In genomic region chr6:41015860-41016259, GRCh38 we compare ENCODE assay signal across 14 cellular contexts. TPM values are rescaled to one million over a fixed set of nuclear protein-coding genes. Genes with fewer than 3 reads are reported as not detected.
"Had no signal": no experiment of that assay in that cellular context is flagged by ENCODE, and none has a peak within 500 bp of the region (broad histone marks: within the 10 kb centered on the region; RNA-seq: fewer than 3 reads in every experiment).

No MANE protein-coding gene starts in this region.

RNA-seq across cellular contexts. Expression of gene TSPO2, which starts 26.4 kb away (rescaled TPM):
- total RNA-seq: activated B cell treated with CpG ODN at 0.5 μM for 24 hours; activated CD4-positive, alpha-beta memory T cell treated with anti-CD3 and anti-CD28 coated beads for 36 hours; activated CD4-positive, alpha-beta memory T cell treated with anti-CD3 and anti-CD28 coated beads, Interleukin-2, amount 10 ng/mL, durations not matched to agents 7 days and 5 days; activated CD4-positive, alpha-beta T cell treated with anti-CD3 and anti-CD28 coated beads for 36 hours; activated CD4-positive, alpha-beta T cell treated with anti-CD3 and anti-CD28 coated beads, Interleukin-2, amount 10 ng/mL, durations not matched to agents 24 days and 14 days; activated CD4-positive, alpha-beta T cell treated with anti-CD3 and anti-CD28 coated beads, Interleukin-2, amount 10 ng/mL, durations not matched to agents 7 days and 5 days; activated CD8-positive, alpha-beta memory T cell treated with anti-CD3 and anti-CD28 coated beads for 36 hours; activated CD8-positive, alpha-beta memory T cell treated with anti-CD3 and anti-CD28 coated beads, Interleukin-2, amount 10 ng/mL, durations not matched to agents 7 days and 5 days; activated CD8-positive, alpha-beta T cell treated with anti-CD3 and anti-CD28 coated beads for 36 hours; activated CD8-positive, alpha-beta T cell treated with anti-CD3 and anti-CD28 coated beads, Interleukin-2, amount 10 ng/mL, durations not matched to agents 7 days and 5 days; T-helper 1 cell treated with Interleukin-12 subunit alpha and Interleukin-12 subunit beta and Interleukin-4 antibody, amounts not matched to agents 30 ng/mL and 1 ng/mL, for 36 hours; T-helper 17 cell; T-helper 2 cell treated with Interferon-gamma antibody and Interleukin-4, amounts not matched to agents 100 ng/mL and 5 ng/mL, for 36 hours; WTC11 had no signal

RNA-seq across cellular contexts. Expression of gene APOBEC2, which starts 37.1 kb away (rescaled TPM):
- total RNA-seq: activated B cell treated with CpG ODN at 0.5 μM for 24 hours; activated CD4-positive, alpha-beta memory T cell treated with anti-CD3 and anti-CD28 coated beads for 36 hours; activated CD4-positive, alpha-beta memory T cell treated with anti-CD3 and anti-CD28 coated beads, Interleukin-2, amount 10 ng/mL, durations not matched to agents 7 days and 5 days; activated CD4-positive, alpha-beta T cell treated with anti-CD3 and anti-CD28 coated beads for 36 hours; activated CD4-positive, alpha-beta T cell treated with anti-CD3 and anti-CD28 coated beads, Interleukin-2, amount 10 ng/mL, durations not matched to agents 24 days and 14 days; activated CD4-positive, alpha-beta T cell treated with anti-CD3 and anti-CD28 coated beads, Interleukin-2, amount 10 ng/mL, durations not matched to agents 7 days and 5 days; activated CD8-positive, alpha-beta memory T cell treated with anti-CD3 and anti-CD28 coated beads for 36 hours; activated CD8-positive, alpha-beta memory T cell treated with anti-CD3 and anti-CD28 coated beads, Interleukin-2, amount 10 ng/mL, durations not matched to agents 7 days and 5 days; activated CD8-positive, alpha-beta T cell treated with anti-CD3 and anti-CD28 coated beads for 36 hours; activated CD8-positive, alpha-beta T cell treated with anti-CD3 and anti-CD28 coated beads, Interleukin-2, amount 10 ng/mL, durations not matched to agents 7 days and 5 days; T-helper 1 cell treated with Interleukin-12 subunit alpha and Interleukin-12 subunit beta and Interleukin-4 antibody, amounts not matched to agents 30 ng/mL and 1 ng/mL, for 36 hours; T-helper 17 cell; T-helper 2 cell treated with Interferon-gamma antibody and Interleukin-4, amounts not matched to agents 100 ng/mL and 5 ng/mL, for 36 hours; WTC11 had no signal
